Comparison of ENCODE assay signal across 1 cellular context in the genomic region with DNA sequence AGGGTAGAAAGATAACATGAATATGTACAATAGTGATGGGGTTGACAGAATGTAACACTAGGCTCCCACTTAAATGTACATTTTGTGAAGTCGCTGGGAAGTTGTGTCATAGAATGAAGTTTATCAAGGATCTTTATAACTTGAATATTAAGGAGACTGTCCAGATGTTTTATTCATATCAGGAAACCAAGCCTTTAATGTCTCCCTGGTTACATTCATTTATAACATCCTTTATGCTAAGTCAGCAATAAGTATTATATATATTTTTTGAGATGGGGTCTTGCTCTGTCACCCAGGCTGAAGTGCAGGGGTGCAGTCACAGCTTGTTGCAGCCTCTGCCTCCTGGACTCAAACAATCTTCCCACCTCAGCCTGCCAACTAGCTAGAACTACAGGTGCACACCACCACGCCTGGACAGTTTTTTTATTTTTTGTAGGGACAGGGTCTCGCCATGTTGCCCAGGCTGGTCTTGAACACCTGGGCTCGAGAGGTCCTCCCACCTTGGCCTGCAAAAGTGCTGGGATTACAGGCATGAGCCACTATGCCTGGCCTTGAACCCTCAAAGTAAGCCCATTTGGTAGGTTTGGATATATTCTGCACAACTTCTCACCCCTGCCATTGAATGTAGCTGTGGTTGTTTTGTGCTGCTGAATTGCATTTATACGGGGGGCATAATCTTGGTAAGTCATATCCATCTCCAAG.
TF ChIP-seq lines count a peak whose summit lies in the region.

No MANE protein-coding gene starts in this region.

TF ChIP-seq in H1, 55 proteins besides CTCF, POLR2A, EP300 and RAD21:
- TF ChIP-seq NANOG (IDR thresholded peaks at IDR 0.05; ENCODE audit: insufficient read depth, low read depth, low read length, poor library complexity, severe bottlenecking) (no peak), SRF (IDR thresholded peaks at IDR 0.05; ENCODE audit: low read depth, low read length) (no peak), RFX5 (IDR thresholded peaks at IDR 0.05; ENCODE audit: borderline replicate concordance, low read depth, low read length) (no peak), JUND (IDR thresholded peaks at IDR 0.05; ENCODE audit: low read length) (no peak), MAFK (IDR thresholded peaks at IDR 0.05; ENCODE audit: low read depth, low read length) (peak; percentile 83; the same call in 1 of the 2 replicates)
- TF ChIP-seq, protein P1, sequence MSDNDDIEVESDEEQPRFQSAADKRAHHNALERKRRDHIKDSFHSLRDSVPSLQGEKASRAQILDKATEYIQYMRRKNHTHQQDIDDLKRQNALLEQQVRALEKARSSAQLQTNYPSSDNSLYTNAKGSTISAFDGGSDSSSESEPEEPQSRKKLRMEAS (IDR thresholded peaks at IDR 0.05) = no peak
